Comparison of ENCODE assay signal across 8 cellular contexts in genomic region chr10:92689663-92690210, GRCh38. TPM values are rescaled to one million over a fixed set of nuclear protein-coding genes. Genes with fewer than 3 reads are reported as not detected.
DNase-seq lines count a peak whose midpoint lies in the region; ATAC-seq and TF ChIP-seq lines count a peak whose summit lies in the region.

TSS of gene HHEX (plus strand) at chr10:92689955. CDS start at chr10:92689987, 32 bp downstream.

- H3K4me1 ChIP-seq in esophagus squamous epithelium (peaks cover 2 to 57% (median 5%) of the 10 kb centered on the region in 3 donors), mucosa of stomach (ENCODE audit: control insufficient read depth, insufficient read depth, low read length) (peaks cover 5% of the 10 kb centered on the region), urinary bladder (ENCODE audit: insufficient read depth) (peaks cover 2% of the 10 kb centered on the region)

- TF ChIP-seq CTCF in esophagus squamous epithelium (IDR thresholded peaks at IDR 0.05) = peak in 2 of 6 experiments; percentile 8 to 9

- H3K27ac ChIP-seq in esophagus squamous epithelium (peak within 1 kb of the TSS; percentile 72 to 90 (median 83)), urinary bladder (ENCODE audit: low read depth) (peak within 1 kb of the TSS; percentile 79)

- ATAC-seq in GM21786 (IDR thresholded peaks at IDR 0.05; ENCODE audit: unreplicated experiment) = peak; percentile 40
- no peak for ATAC-seq in HG03457 (IDR thresholded peaks at IDR 0.05; ENCODE audit: unreplicated experiment)

- H3K9me3 ChIP-seq in esophagus squamous epithelium (no peaks in the 10 kb centered on the region), mucosa of stomach (ENCODE audit: control insufficient read depth, low read length) (no peaks in the 10 kb centered on the region)

- TF ChIP-seq POLR2A in esophagus squamous epithelium (IDR thresholded peaks at IDR 0.05) = peak in 2 of 4 donors; percentile 79 to 83

- DNase-seq in GF-D8 (lab: John Stamatoyannopoulos, UW) = peak; percentile 67
- peak; percentile 63 for DNase-seq in NAMALWA (ENCODE audit: low spot score)
- peak; percentile 27 to 41 for DNase-seq in activated CD4-positive, alpha-beta T cell treated with anti-CD3 and anti-CD28 coated beads, Interleukin-2, amount 50 U/mL, for 48 hours
- no peak for DNase-seq in esophagus squamous epithelium (lab: John Stamatoyannopoulos, UW)

- intact Hi-C loops in esophagus squamous epithelium (cut with DNase I) = loop anchor here (10.0 kb wide), 1 partner anchor 145 kb away; no protein-coding TSS in a partner anchor

- H3K27me3 ChIP-seq in esophagus squamous epithelium (peaks cover 0 to 65% (median 2%) of the 10 kb centered on the region in 4 donors), mucosa of stomach (ENCODE audit: control insufficient read depth, insufficient read depth, low read length) (peaks cover 55% of the 10 kb centered on the region)

- peak within 1 kb of the TSS; percentile 59 to 75 (median 68) for H3K4me3 ChIP-seq in esophagus squamous epithelium
- H3K4me3 ChIP-seq in mucosa of stomach (ENCODE audit: low read length) = peak within 1 kb of the TSS; percentile 46
- H3K4me3 ChIP-seq in urinary bladder (ENCODE audit: low read depth, low read length) = peak within 1 kb of the TSS; percentile 65

- peak within 1 kb of the TSS; percentile 43 for H3K9ac ChIP-seq in mucosa of stomach (ENCODE audit: low read length)

- WGBS in esophagus squamous epithelium, 2 donors = no CpG with 5 or more reads among the region's 79 CpGs
- under 1% methylated on average over 79 of the region's 79 CpGs for WGBS in urinary bladder

- H3K36me3 ChIP-seq in esophagus squamous epithelium (no peaks in the 10 kb centered on the region), mucosa of stomach (ENCODE audit: control insufficient read depth, insufficient read depth, low read length) (no peaks in the 10 kb centered on the region), urinary bladder (ENCODE audit: insufficient read depth) (peaks cover 2% of the 10 kb centered on the region)

RNA-seq across cellular contexts. Expression of gene HHEX, which starts in this region (rescaled TPM):
- total RNA-seq in esophagus squamous epithelium = 1 to 10 TPM in 3 of 4 donors, not detected in 1; 1.6 to 4.2 (median 3.2) TPM
- 6.7 TPM for total RNA-seq in urinary bladder
- polyA plus RNA-seq in urinary bladder = 15.3 TPM
